1 cellular context compared by ENCODE assay signal in the genomic region with DNA sequence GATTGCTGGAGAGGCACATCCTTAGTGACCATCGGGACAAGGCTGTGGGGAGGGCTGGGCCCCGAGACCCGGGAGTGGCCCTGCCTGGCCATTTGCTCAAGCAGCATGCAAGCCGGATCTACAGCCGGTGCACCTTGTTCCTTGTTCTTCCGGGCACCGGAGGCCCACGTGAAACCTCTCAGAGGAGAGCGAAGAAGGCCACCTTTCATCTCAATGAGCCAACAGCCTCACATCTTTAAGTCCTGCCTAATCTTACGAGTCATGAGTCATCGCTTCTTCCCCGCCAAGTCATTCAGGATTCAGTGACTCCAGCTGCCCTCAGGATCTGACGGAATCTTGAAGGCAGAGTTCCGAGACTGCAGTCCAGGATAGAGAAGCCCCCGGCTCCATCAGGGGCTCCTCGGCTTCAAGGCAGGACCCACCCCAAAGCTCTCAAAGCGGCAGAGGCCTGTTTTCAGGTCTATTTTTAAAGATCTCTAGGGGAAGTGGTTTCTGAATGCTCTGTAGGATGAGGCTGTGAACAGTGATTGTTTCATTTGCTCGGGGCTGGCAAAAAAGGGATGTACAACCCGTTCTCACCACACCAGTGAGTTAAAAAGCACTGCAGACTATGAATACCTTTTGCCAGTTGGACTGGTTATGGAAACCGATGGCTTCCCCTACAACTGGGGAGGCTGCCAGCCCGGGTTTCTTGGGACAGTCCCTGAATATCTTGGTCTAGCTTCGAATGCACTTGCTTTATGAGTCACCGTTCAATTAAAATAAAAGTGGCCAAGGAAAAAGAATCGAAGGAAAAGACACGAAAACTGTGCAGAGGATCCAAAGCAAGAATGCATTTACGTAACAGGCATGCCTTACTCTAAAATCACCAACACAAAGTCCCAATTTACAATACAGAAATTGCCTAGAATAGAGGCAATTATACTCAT.
A peak's percentile ranks its signal among the peaks of the same experiment; 100 is the strongest.
TF ChIP-seq lines count a peak whose summit lies in the region.

No MANE protein-coding gene starts in this region.

TF ChIP-seq in HepG2, 621 proteins besides CTCF, POLR2A, EP300 and RAD21 (continued from another document):
- TF ChIP-seq, protein P1, sequence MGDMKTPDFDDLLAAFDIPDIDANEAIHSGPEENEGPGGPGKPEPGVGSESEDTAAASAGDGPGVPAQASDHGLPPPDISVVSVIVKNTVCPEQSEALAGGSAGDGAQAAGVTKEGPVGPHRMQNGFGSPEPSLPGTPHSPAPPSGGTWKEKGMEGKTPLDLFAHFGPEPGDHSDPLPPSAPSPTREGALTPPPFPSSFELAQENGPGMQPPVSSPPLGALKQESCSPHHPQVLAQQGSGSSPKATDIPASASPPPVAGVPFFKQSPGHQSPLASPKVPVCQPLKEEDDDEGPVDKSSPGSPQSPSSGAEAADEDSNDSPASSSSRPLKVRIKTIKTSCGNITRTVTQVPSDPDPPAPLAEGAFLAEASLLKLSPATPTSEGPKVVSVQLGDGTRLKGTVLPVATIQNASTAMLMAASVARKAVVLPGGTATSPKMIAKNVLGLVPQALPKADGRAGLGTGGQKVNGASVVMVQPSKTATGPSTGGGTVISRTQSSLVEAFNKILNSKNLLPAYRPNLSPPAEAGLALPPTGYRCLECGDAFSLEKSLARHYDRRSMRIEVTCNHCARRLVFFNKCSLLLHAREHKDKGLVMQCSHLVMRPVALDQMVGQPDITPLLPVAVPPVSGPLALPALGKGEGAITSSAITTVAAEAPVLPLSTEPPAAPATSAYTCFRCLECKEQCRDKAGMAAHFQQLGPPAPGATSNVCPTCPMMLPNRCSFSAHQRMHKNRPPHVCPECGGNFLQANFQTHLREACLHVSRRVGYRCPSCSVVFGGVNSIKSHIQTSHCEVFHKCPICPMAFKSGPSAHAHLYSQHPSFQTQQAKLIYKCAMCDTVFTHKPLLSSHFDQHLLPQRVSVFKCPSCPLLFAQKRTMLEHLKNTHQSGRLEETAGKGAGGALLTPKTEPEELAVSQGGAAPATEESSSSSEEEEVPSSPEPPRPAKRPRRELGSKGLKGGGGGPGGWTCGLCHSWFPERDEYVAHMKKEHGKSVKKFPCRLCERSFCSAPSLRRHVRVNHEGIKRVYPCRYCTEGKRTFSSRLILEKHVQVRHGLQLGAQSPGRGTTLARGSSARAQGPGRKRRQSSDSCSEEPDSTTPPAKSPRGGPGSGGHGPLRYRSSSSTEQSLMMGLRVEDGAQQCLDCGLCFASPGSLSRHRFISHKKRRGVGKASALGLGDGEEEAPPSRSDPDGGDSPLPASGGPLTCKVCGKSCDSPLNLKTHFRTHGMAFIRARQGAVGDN (CRISPR knock-in tag; IDR thresholded peaks at IDR 0.05): 0 out of 2 replicates have a peak, but pooled peaks have one; percentile 17
